In genomic region chr3:34780294-34780693, GRCh38 we compare ENCODE assay signal across 8 cellular contexts.
"Had no signal": no experiment of that assay in that cellular context is flagged by ENCODE, and none has a peak within 500 bp of the region (broad histone marks: within the 10 kb centered on the region; RNA-seq: fewer than 3 reads in every experiment).

No MANE protein-coding gene starts in this region.

- H3K4me1 ChIP-seq: HAP-1 had no signal

- H3K9me3 ChIP-seq: HAP-1 had no signal

- H3K27ac ChIP-seq: HL-60 had no signal

- DNase-seq: H7, HFFc6, KBM-7 had no signal

- ATAC-seq: HCT116, HepG2 had no signal

- H3K4me2 ChIP-seq: GM23338 had no signal

- H3K4me3 ChIP-seq: GM23338, HAP-1 had no signal

- FAIRE-seq: HepG2 had no signal

- H3K36me3 ChIP-seq: HAP-1 had no signal
